ENCODE assay signal across 13 cellular contexts in genomic region chr16:11801481-11802021, GRCh38. TPM values are rescaled to one million over a fixed set of nuclear protein-coding genes. Genes with fewer than 3 reads are reported as not detected.
DNase-seq lines count a peak whose midpoint lies in the region; ATAC-seq, FAIRE-seq and TF ChIP-seq lines count a peak whose summit lies in the region.
"Had no signal": no experiment of that assay in that cellular context is flagged by ENCODE, and none has a peak within 500 bp of the region (broad histone marks: within the 10 kb centered on the region; RNA-seq: fewer than 3 reads in every experiment).

No MANE protein-coding gene starts in this region.

- no peaks in the 10 kb centered on the region for H3K9me3 Mint-ChIP-seq in activated naive CD8-positive, alpha-beta T cell (ENCODE audit: low read depth)
- H3K9me3 Mint-ChIP-seq in activated naive CD8-positive, alpha-beta T cell treated with anti-CD3 and anti-CD28 coated beads, Interleukin-2, amount 50 U/mL, for 24 hours, result no peaks in the 10 kb centered on the region
- H3K9me3 Mint-ChIP-seq in stimulated activated naive B cell treated with anti-CD40 and anti-IgM and Interleukin-4, amounts not matched to agents 10 μg/mL and 1 μg/mL and 100 μg/mL, for 72 hours, result no peaks in the 10 kb centered on the region

- no peaks in the 10 kb centered on the region for H3K9me3 ChIP-seq in MG63
- no peaks in the 10 kb centered on the region for H3K9me3 ChIP-seq in heart left ventricle
- H3K9me3 ChIP-seq: left ventricle myocardium inferior had no signal

- no peak for ATAC-seq in activated naive CD8-positive, alpha-beta T cell treated with anti-CD3 and anti-CD28 coated beads, Interleukin-2, amount 50 U/mL, for 24 hours
- ATAC-seq in stimulated activated naive B cell treated with anti-CD40 and anti-IgM and Interleukin-4, amounts not matched to agents 10 μg/mL and 1 μg/mL and 100 μg/mL, for 72 hours (replicated peaks), result no peak
- ATAC-seq in HG03039 (IDR thresholded peaks at IDR 0.05; ENCODE audit: unreplicated experiment), result no peak
- ATAC-seq in GM18519 (IDR thresholded peaks at IDR 0.05; ENCODE audit: low FRiP score, unreplicated experiment), result no peak
- ATAC-seq in heart left ventricle, result no peak

- peaks cover 3 to 40% (median 21%) of the 10 kb centered on the region in 12 donors for H3K4me1 ChIP-seq in heart left ventricle

- H3K36me3 Mint-ChIP-seq in activated naive CD8-positive, alpha-beta T cell, result no peaks in the 10 kb centered on the region
- H3K36me3 Mint-ChIP-seq in activated naive CD8-positive, alpha-beta T cell treated with anti-CD3 and anti-CD28 coated beads, Interleukin-2, amount 50 U/mL, for 24 hours (ENCODE audit: low read depth), result no peaks in the 10 kb centered on the region
- H3K36me3 Mint-ChIP-seq in stimulated activated naive B cell treated with anti-CD40 and anti-IgM and Interleukin-4, amounts not matched to agents 10 μg/mL and 1 μg/mL and 100 μg/mL, for 72 hours, result peaks cover 10 to 16% of the 10 kb centered on the region in 2 donors

- H3K4me1 Mint-ChIP-seq in activated naive CD8-positive, alpha-beta T cell (ENCODE audit: low read depth), result peaks cover 36% of the 10 kb centered on the region
- peaks cover 30% of the 10 kb centered on the region for H3K4me1 Mint-ChIP-seq in activated naive CD8-positive, alpha-beta T cell treated with anti-CD3 and anti-CD28 coated beads, Interleukin-2, amount 50 U/mL, for 24 hours
- H3K4me1 Mint-ChIP-seq in stimulated activated naive B cell treated with anti-CD40 and anti-IgM and Interleukin-4, amounts not matched to agents 10 μg/mL and 1 μg/mL and 100 μg/mL, for 72 hours, result peaks cover 33 to 39% of the 10 kb centered on the region in 2 donors

- DNase-seq in activated naive CD8-positive, alpha-beta T cell treated with anti-CD3 and anti-CD28 coated beads, Interleukin-2, amount 50 U/mL, for 24 hours, result no peak
- DNase-seq in MG63, result peak; percentile 34
- DNase-seq in stimulated activated naive B cell treated with anti-CD40 and anti-IgM and Interleukin-4, amounts not matched to agents 10 μg/mL and 1 μg/mL and 100 μg/mL, for 72 hours, result no peak
- DNase-seq in heart left ventricle, result no peak
- DNase-seq: ACHN, activated T-cell treated with anti-CD3 and anti-CD28 coated beads for 4 hours, anterior cingulate cortex, left ventricle myocardium inferior had no signal

- peak overlapping the region; percentile 3 for H3K27ac Mint-ChIP-seq in activated naive CD8-positive, alpha-beta T cell
- H3K27ac Mint-ChIP-seq in activated naive CD8-positive, alpha-beta T cell treated with anti-CD3 and anti-CD28 coated beads, Interleukin-2, amount 50 U/mL, for 24 hours, result no peak overlapping the region
- peak overlapping the region; percentile 25 for H3K27ac Mint-ChIP-seq in stimulated activated naive B cell treated with anti-CD40 and anti-IgM and Interleukin-4, amounts not matched to agents 10 μg/mL and 1 μg/mL and 100 μg/mL, for 72 hours

- H3K27me3 ChIP-seq in MG63, result no peaks in the 10 kb centered on the region
- H3K27me3 ChIP-seq in heart left ventricle, result no peaks in the 10 kb centered on the region
- H3K27me3 ChIP-seq: hepatocyte had no signal

- H3K4me3 ChIP-seq in MG63 (no peak overlapping the region), heart left ventricle (no peak overlapping the region)
- H3K4me3 ChIP-seq: hepatocyte, left ventricle myocardium inferior had no signal

- no peaks in the 10 kb centered on the region for H3K27me3 Mint-ChIP-seq in activated naive CD8-positive, alpha-beta T cell
- no peaks in the 10 kb centered on the region for H3K27me3 Mint-ChIP-seq in activated naive CD8-positive, alpha-beta T cell treated with anti-CD3 and anti-CD28 coated beads, Interleukin-2, amount 50 U/mL, for 24 hours
- no peaks in the 10 kb centered on the region for H3K27me3 Mint-ChIP-seq in stimulated activated naive B cell treated with anti-CD40 and anti-IgM and Interleukin-4, amounts not matched to agents 10 μg/mL and 1 μg/mL and 100 μg/mL, for 72 hours

- H3K4me3 Mint-ChIP-seq in activated naive CD8-positive, alpha-beta T cell, result no peak overlapping the region
- H3K4me3 Mint-ChIP-seq in activated naive CD8-positive, alpha-beta T cell treated with anti-CD3 and anti-CD28 coated beads, Interleukin-2, amount 50 U/mL, for 24 hours, result no peak overlapping the region
- no peak overlapping the region for H3K4me3 Mint-ChIP-seq in stimulated activated naive B cell treated with anti-CD40 and anti-IgM and Interleukin-4, amounts not matched to agents 10 μg/mL and 1 μg/mL and 100 μg/mL, for 72 hours

- no peak overlapping the region for H3K27ac ChIP-seq in heart left ventricle
- H3K27ac ChIP-seq: hepatocyte, left ventricle myocardium inferior had no signal

- no peak for TF ChIP-seq POLR2A in heart left ventricle (IDR thresholded peaks at IDR 0.05)

- 67 to 99% (median 86%) methylated on average over 3 of the region's 3 CpGs for WGBS in heart left ventricle, 4 donors

- no peak for TF ChIP-seq CTCF in heart left ventricle (IDR thresholded peaks at IDR 0.05)

- FAIRE-seq in endometrium (lab: Jason Lieb, UNC), result peak; percentile 55

- intact Hi-C loops in heart left ventricle (cut with DNase I), result no loop called here

- peaks cover 1% of the 10 kb centered on the region for H3K36me3 ChIP-seq in MG63
- no peaks in the 10 kb centered on the region for H3K36me3 ChIP-seq in heart left ventricle
- H3K36me3 ChIP-seq: left ventricle myocardium inferior had no signal

RNA-seq across cellular contexts. Expression of gene ZC3H7A, which starts 4.5 kb away (rescaled TPM):
- total RNA-seq in MG63 (2014; rRNA removed; shearing (Covaris generic); ENCODE audit: low replicate concordance), result 35.6 and 60.5 TPM in 2 replicates
- total RNA-seq in heart left ventricle, result 10 to 100 TPM; 20.2 to 42.3 (median 29.7) TPM
- 10 to 100 TPM; 16.9 to 17.7 TPM for polyA plus RNA-seq in heart left ventricle

RNA-seq across cellular contexts. Expression of gene RSL1D1, which starts 49.8 kb away (rescaled TPM):
- 346 and 797 TPM in 2 replicates for total RNA-seq in MG63 (2014; rRNA removed; shearing (Covaris generic); ENCODE audit: low replicate concordance)
- total RNA-seq in heart left ventricle, result 100 to 1,000 TPM in 3 of 9 donors, 10 to 100 TPM in 6; 81.4 to 125 (median 92.3) TPM
- polyA plus RNA-seq in heart left ventricle, result 10 to 100 TPM; 38.3 to 88.1 TPM

RNA-seq across cellular contexts. Expression of gene TXNDC11, which starts 58.9 kb away (rescaled TPM):
- total RNA-seq in MG63 (2014; rRNA removed; shearing (Covaris generic); ENCODE audit: low replicate concordance), result 41.0 and 47.2 TPM in 2 replicates
- total RNA-seq in heart left ventricle, result 10 to 100 TPM; 18.9 to 29.3 (median 25.9) TPM
- 10 to 100 TPM; 23.6 to 53.1 TPM for polyA plus RNA-seq in heart left ventricle
